8 cellular contexts compared by ENCODE assay signal in genomic region chr11:107857550-107858216, GRCh38. TPM values are rescaled to one million over a fixed set of nuclear protein-coding genes. Genes with fewer than 3 reads are reported as not detected.
DNase-seq lines count a peak whose midpoint lies in the region; ATAC-seq and TF ChIP-seq lines count a peak whose summit lies in the region.

No MANE protein-coding gene starts in this region.

- DNase-seq in M059J (ENCODE audit: low read depth): peak; percentile 31
- peak; percentile 26 for DNase-seq in mammary epithelial cell
- DNase-seq in mesendoderm: peak; percentile 65
- DNase-seq in omental fat pad (ENCODE audit: low spot score): no peak
- no peak for DNase-seq in NCI-H1105 (lab: John Stamatoyannopoulos, UW)

- H2AFZ ChIP-seq in mammary epithelial cell (ENCODE audit: low read depth, low read length): peak overlapping the region; percentile 87

- H3K4me1 ChIP-seq in mammary epithelial cell (ENCODE audit: insufficient read depth, low read length) (peaks cover 12% of the 10 kb centered on the region), mesendoderm (ENCODE audit: control insufficient read depth, low read depth, low read length) (no peaks in the 10 kb centered on the region)

- CTCF ChIA-PET in mammary epithelial cell (lab: Charles Lee; ENCODE audit: low non-redundant PET): no interaction called here

- H3K4me3 ChIP-seq in mammary epithelial cell (replicated peaks in 1 of 3; ENCODE audit: insufficient read depth in 1 of 3, low read depth in 2 of 3, low read length in 3 of 3): peak overlapping the region; percentile 81 to 94 (median 91)
- peak overlapping the region; percentile 49 for H3K4me3 ChIP-seq in mesendoderm (ENCODE audit: low read length)

- H3K9ac ChIP-seq in mammary epithelial cell (ENCODE audit: insufficient read depth, low read length) (peak overlapping the region; percentile 68), mesendoderm (ENCODE audit: low read length) (peak overlapping the region; percentile 70)

- H3K23ac ChIP-seq in mesendoderm (ENCODE audit: low read length): no peak overlapping the region

- no peak overlapping the region for H3K18ac ChIP-seq in mesendoderm (ENCODE audit: low read length)

- peak; percentile 0 for ATAC-seq in GM18873 (IDR thresholded peaks at IDR 0.05; ENCODE audit: low FRiP score, unreplicated experiment)
- no peak for ATAC-seq in omental fat pad (ENCODE audit: low FRiP score)
- ATAC-seq in HG03457 (IDR thresholded peaks at IDR 0.05; ENCODE audit: unreplicated experiment): no peak
- no peak for ATAC-seq in HG03139 (IDR thresholded peaks at IDR 0.05; ENCODE audit: unreplicated experiment)

- no peak overlapping the region for H4K5ac ChIP-seq in mesendoderm (ENCODE audit: low read length)

- H4K8ac ChIP-seq in mesendoderm (ENCODE audit: low read depth, low read length): no peak overlapping the region

- H4K20me1 ChIP-seq in mammary epithelial cell (ENCODE audit: insufficient read depth, low read length): no peaks in the 10 kb centered on the region

- H3K27ac ChIP-seq in mammary epithelial cell (ENCODE audit: insufficient read depth, low read depth, low read length) (peak overlapping the region; percentile 35), mesendoderm (ENCODE audit: low read depth, low read length) (no peak overlapping the region)

- H2AK5ac ChIP-seq in mesendoderm (ENCODE audit: low read length): no peak overlapping the region

- intact Hi-C loops in mammary epithelial cell (cut with micrococcal nuclease): loop anchor here (1.0 to 2.0 kb wide), 3 partner anchors 17 to 58 kb away; no protein-coding TSS in a partner anchor

- peaks cover 54% of the 10 kb centered on the region for H3K79me2 ChIP-seq in mammary epithelial cell (ENCODE audit: insufficient read depth, low read length)
- H3K79me2 ChIP-seq in mesendoderm (ENCODE audit: control insufficient read depth, insufficient read depth, low read length): peaks cover 3% of the 10 kb centered on the region

- no peaks in the 10 kb centered on the region for H3K9me3 ChIP-seq in mammary epithelial cell (replicated peaks; ENCODE audit: insufficient read depth, low read length)

- peak overlapping the region; percentile 91 for H3K56ac ChIP-seq in mesendoderm (ENCODE audit: low read length)

- dilution Hi-C loops in mammary epithelial cell (cut with HindIII; ENCODE audit: low sequenced_read_pairs): no loop called here

- H2BK15ac ChIP-seq in mesendoderm (replicated peaks; ENCODE audit: low read depth): no peak overlapping the region

- TF ChIP-seq CTCF in mammary epithelial cell (conservative IDR thresholded peaks at IDR 0.05 in 1 of 2, IDR thresholded peaks at IDR 0.05 in 1 of 2; ENCODE audit: extremely low read depth in 1 of 2, insufficient read depth in 1 of 2, low read depth in 1 of 2, low read length in 2 of 2) (no peak), omental fat pad (IDR thresholded peaks at IDR 0.05) (no peak)

- H3K36me3 ChIP-seq in mammary epithelial cell (ENCODE audit: insufficient read depth, low read length) (no peaks in the 10 kb centered on the region), mesendoderm (ENCODE audit: control insufficient read depth, insufficient read depth, low read length) (no peaks in the 10 kb centered on the region)

- H2BK5ac ChIP-seq in mesendoderm (ENCODE audit: low read length): no peak overlapping the region

- no peak overlapping the region for H3K4ac ChIP-seq in mesendoderm (ENCODE audit: low read depth, low read length)

- peaks cover 3% of the 10 kb centered on the region for H3K79me1 ChIP-seq in mesendoderm (ENCODE audit: low read length)

- no peak overlapping the region for H2BK120ac ChIP-seq in mesendoderm (ENCODE audit: low read depth, low read length)

- WGBS in mammary epithelial cell (ENCODE audit: low coverage, missing lambda C conversion rate): 41% methylated on average over 14 of the region's 16 CpGs
- no CpG with 5 or more reads among the region's 16 CpGs for WGBS in mesendoderm (ENCODE audit: extremely low coverage, insufficient coverage, low lambda C conversion rate)

- no peaks in the 10 kb centered on the region for H3K27me3 ChIP-seq in mammary epithelial cell (ENCODE audit: insufficient read depth, low read length)
- H3K27me3 ChIP-seq in mesendoderm (ENCODE audit: insufficient read depth, low read length, poor library complexity): no peaks in the 10 kb centered on the region

- H3K4me2 ChIP-seq in mammary epithelial cell (ENCODE audit: insufficient read depth, low read depth, low read length) (peak overlapping the region; percentile 96), mesendoderm (ENCODE audit: low read length) (peak overlapping the region; percentile 62)

- BruUV-seq in mammary epithelial cell (replicated peaks; lab: Mats Ljungman, UMichigan): TSS peak; percentile 50

- in situ Hi-C loops in mammary epithelial cell (cut with MboI; ENCODE audit: low sequenced_read_pairs in 2 of 2): no loop called here

RNA-seq across cellular contexts. Expression of gene SLC35F2, which starts 0.9 kb away (rescaled TPM):
- total RNA-seq in M059J (2014; rRNA removed; shearing (Covaris generic)): 26.4 and 33.4 TPM in 2 replicates
- 10 to 100 TPM; 23.5 to 35.3 TPM for total RNA-seq in mammary epithelial cell
- polyA plus RNA-seq in mammary epithelial cell: 30.8 TPM
- 67.2 TPM for polyA minus RNA-seq in mammary epithelial cell
- polyA plus RNA-seq in mesendoderm (2013, experiment 1 of 2): 14.8 TPM
- 14.8 TPM for polyA plus RNA-seq in mesendoderm (2013, experiment 2 of 2)
- 10 to 100 TPM in 1 of 4 donors, 1 to 10 TPM in 3; 4.9 to 15.1 (median 8.8) TPM for total RNA-seq in omental fat pad

Comparison
In these comparisons a context has a peak if more than half of its experiments do, and no peak if none do; other contexts are left out.
1. DNase-seq: peak in M059J (single experiment), mammary epithelial cell (single experiment) and mesendoderm (single experiment); none in omental fat pad (single experiment) and NCI-H1105 (single experiment).